25 cellular contexts compared by ENCODE assay signal in genomic region chr16:79977974-79978836, GRCh38.
"Had no signal": no experiment of that assay in that cellular context is flagged by ENCODE, and none has a peak within 500 bp of the region (broad histone marks: within the 10 kb centered on the region; RNA-seq: fewer than 3 reads in every experiment).

No MANE protein-coding gene starts in this region.

- H3K9ac ChIP-seq: neural progenitor cell, parathyroid adenoma had no signal

- ATAC-seq: natural killer cell; psoas muscle; right cardiac atrium; right lobe of liver; stimulated activated effector memory CD8-positive, alpha-beta T cell treated with anti-CD3 and anti-CD28 coated beads, Interleukin-12 subunit alpha, Interleukin-12 subunit beta, amount 100 ng/mL, for 72 hours had no signal

- H3K9me3 ChIP-seq: ovary, psoas muscle, right lobe of liver, sigmoid colon, stomach, thoracic aorta, thyroid gland, tibial nerve, upper lobe of left lung, vagina had no signal

- DNase-seq: natural killer cell; occipital lobe; ovary; posterior cingulate gyrus; psoas muscle; right cardiac atrium; right lobe of liver; sigmoid colon; small intestine; stimulated activated CD4-positive, alpha-beta T cell treated with anti-CD3 and anti-CD28 coated beads, Interleukin-15, amount 100 ng/mL, for 24 hours; stimulated activated CD4-positive, alpha-beta T cell treated with anti-CD3 and anti-CD28 coated beads, Interleukin-2, amount 100 ng/mL, for 24 hours; stimulated activated CD4-positive, alpha-beta T cell treated with anti-CD3 and anti-CD28 coated beads, Interleukin-2, amount 100 ng/mL, for 48 hours; stimulated activated CD4-positive, alpha-beta T cell treated with anti-CD3 and anti-CD28 coated beads, Interleukin-4, amount 100 ng/mL, for 24 hours; stimulated activated naive CD4-positive, alpha-beta T cell; stomach; trophoblast cell; upper lobe of left lung had no signal

- H3K4me2 ChIP-seq: neural progenitor cell had no signal

- H3K4me1 ChIP-seq: parathyroid adenoma, psoas muscle, right lobe of liver, sigmoid colon, stomach, upper lobe of left lung, vagina had no signal

- FAIRE-seq: small intestine, urothelium cell line had no signal

- H3K27me3 ChIP-seq: neural progenitor cell, ovary, right lobe of liver, sigmoid colon, stomach, thyroid gland, tibial nerve, upper lobe of left lung, vagina had no signal

- H3K27ac ChIP-seq: neural progenitor cell, ovary, parathyroid adenoma, psoas muscle, right lobe of liver, sigmoid colon, stomach, thoracic aorta, thyroid gland, upper lobe of left lung, vagina had no signal

- H3K36me3 ChIP-seq: neural progenitor cell, ovary, right lobe of liver, sigmoid colon, stomach, thoracic aorta, thyroid gland, tibial nerve, upper lobe of left lung, vagina had no signal

- H3K4me3 ChIP-seq: neural progenitor cell, ovary, psoas muscle, right lobe of liver, sigmoid colon, stomach, thoracic aorta, thyroid gland, tibial nerve, upper lobe of left lung, vagina had no signal

- H2AFZ ChIP-seq: neural progenitor cell, parathyroid adenoma had no signal

- H3K79me2 ChIP-seq: parathyroid adenoma had no signal
